ENCODE assay signal across 13 cellular contexts in the genomic region with DNA sequence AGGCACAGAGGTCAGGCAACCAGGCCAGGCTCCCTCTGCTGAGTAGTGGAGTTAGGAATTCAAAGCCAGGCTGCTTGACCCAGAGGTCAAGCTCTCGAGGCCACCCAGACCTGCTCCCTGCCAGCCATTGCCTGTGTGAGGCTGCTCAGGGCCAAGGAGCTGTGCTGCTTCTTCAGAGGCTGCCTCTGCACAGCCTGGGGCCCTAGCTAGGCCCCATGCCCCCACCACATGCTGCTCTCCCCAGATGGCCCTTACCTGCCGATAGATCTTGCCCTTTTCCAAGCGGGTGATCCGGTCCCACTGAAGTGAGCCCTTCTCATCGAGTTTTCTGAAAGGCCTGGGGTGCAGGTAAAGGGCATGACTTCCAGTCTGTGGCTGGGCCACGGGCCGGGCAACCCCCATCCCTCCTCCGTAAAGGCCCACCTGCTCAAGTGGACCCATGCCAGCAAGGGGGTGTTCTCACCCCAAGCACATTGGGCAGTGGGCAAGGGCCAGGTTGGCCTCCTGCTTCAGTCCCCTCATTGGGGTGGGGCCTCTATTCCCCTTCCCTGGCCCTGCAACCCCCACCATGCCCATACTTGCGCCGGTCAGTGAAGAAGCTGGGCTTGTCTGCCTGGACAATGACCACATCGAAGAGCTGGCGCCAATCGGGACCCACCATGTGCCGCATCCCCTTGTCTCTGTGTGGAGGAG. TPM values are rescaled to one million over a fixed set of nuclear protein-coding genes. Genes with fewer than 3 reads are reported as not detected.
A peak's percentile ranks its signal among the peaks of the same experiment; 100 is the strongest.
DNase-seq lines count a peak whose midpoint lies in the region; ATAC-seq and TF ChIP-seq lines count a peak whose summit lies in the region.
"Had no signal": no experiment of that assay in that cellular context is flagged by ENCODE, and none has a peak within 500 bp of the region (broad histone marks: within the 10 kb centered on the region; RNA-seq: fewer than 3 reads in every experiment).

No MANE protein-coding gene starts in this region.

- no peak overlapping the region for H3K4me3 ChIP-seq in adrenal gland
- no peak overlapping the region for H3K4me3 ChIP-seq in sigmoid colon
- H3K4me3 ChIP-seq: GM23248 had no signal

- no peak for ATAC-seq in HG02642 (IDR thresholded peaks at IDR 0.05; ENCODE audit: poor library complexity, unreplicated experiment)

- H3K36me3 ChIP-seq in adrenal gland (replicated peaks in 1 of 2) = peaks cover 0 to 50% of the 10 kb centered on the region in 2 donors
- H3K36me3 ChIP-seq in sigmoid colon = peaks cover 0 to 31% (median 7%) of the 10 kb centered on the region in 4 donors

- intact Hi-C loops in adrenal gland (cut with DNase I) = no loop called here
- intact Hi-C loops in sigmoid colon (cut with DNase I) = no loop called here

- DNase-seq in ELR (ENCODE audit: low read depth) (peak; percentile 20), adrenal gland (peak in 5 of 7 donors; percentile 39 to 79 (median 74)), islet precursor cell (peak; percentile 86), sigmoid colon (peak; percentile 64), mucosa of gallbladder (ENCODE audit: low spot score) (no peak), cortex of kidney (lab: John Stamatoyannopoulos, UW) (no peak)
- DNase-seq: activated naive CD4-positive, alpha-beta T cell treated with anti-CD3 and anti-CD28 coated beads for 36 hours; CD4-positive, CD25-positive, alpha-beta regulatory T cell; GM23248; NCI-H187; NCI-H526 treated with DMSO at 0.1 percent for 48 hours had no signal

- peaks cover 38 to 70% of the 10 kb centered on the region in 2 donors for H3K4me1 ChIP-seq in adrenal gland (replicated peaks in 1 of 2)
- peaks cover 0 to 16% (median 2%) of the 10 kb centered on the region in 4 donors for H3K4me1 ChIP-seq in sigmoid colon

- WGBS in adrenal gland, 4 donors = 61 to 82% (median 80%) methylated on average over 3 to 14 of the region's 14 CpGs
- 95% methylated on average over 14 of the region's 14 CpGs for WGBS in sigmoid colon, 2 donors

- peak overlapping the region in 3 of 5 donors; percentile 54 to 89 (median 84) for H3K27ac ChIP-seq in adrenal gland
- H3K27ac ChIP-seq in sigmoid colon = no peak overlapping the region
- H3K27ac ChIP-seq: GM23248, KMS-11 had no signal

- H3K27me3 ChIP-seq in adrenal gland = no peaks in the 10 kb centered on the region
- H3K27me3 ChIP-seq in sigmoid colon = no peaks in the 10 kb centered on the region

- no peak for TF ChIP-seq EP300 in sigmoid colon (IDR thresholded peaks at IDR 0.05)

- H3K9me3 ChIP-seq in adrenal gland (replicated peaks in 1 of 3) (no peaks in the 10 kb centered on the region), sigmoid colon (no peaks in the 10 kb centered on the region)

- TF ChIP-seq CTCF in adrenal gland (IDR thresholded peaks at IDR 0.05) (no peak), sigmoid colon (IDR thresholded peaks at IDR 0.05) (no peak)

- TF ChIP-seq POLR2A in adrenal gland (IDR thresholded peaks at IDR 0.05) = no peak
- no peak for TF ChIP-seq POLR2A in sigmoid colon (IDR thresholded peaks at IDR 0.05)

RNA-seq across cellular contexts. Expression of a gene that starts 6.5 kb away (rescaled TPM):
- total RNA-seq in adrenal gland = 100 to 1,000 TPM in 3 of 8 donors, 10 to 100 TPM in 5; 50.8 to 180 (median 78.7) TPM
- 100 to 1,000 TPM in 2 of 3 donors, 10 to 100 TPM in 1; 91.9 to 384 (median 176) TPM for polyA plus RNA-seq in adrenal gland
- total RNA-seq in sigmoid colon = 10 to 100 TPM; 13.8 to 23.7 (median 17.3) TPM
- 10 to 100 TPM in 2 of 3 donors, 1 to 10 TPM in 1; 9.0 to 32.8 (median 12.9) TPM for polyA plus RNA-seq in sigmoid colon
- 20.3 TPM for total RNA-seq in mucosa of gallbladder

RNA-seq across cellular contexts. Expression of a gene that starts 9.2 kb away (rescaled TPM):
- total RNA-seq in adrenal gland (100 to 1,000 TPM in 1 of 8 donors, 10 to 100 TPM in 5, 1 to 10 TPM in 2; 1.1 to 114 (median 67.7) TPM), sigmoid colon (1 to 10 TPM in 3 of 4 donors, under 1 TPM in 1; 0.54 to 2.9 (median 1.9) TPM), mucosa of gallbladder (14.6 TPM)
- polyA plus RNA-seq in adrenal gland (100 to 1,000 TPM in 1 of 3 donors, 10 to 100 TPM in 2; 34.9 to 330 (median 99.9) TPM), sigmoid colon (10 to 100 TPM in 2 of 3 donors, 1 to 10 TPM in 1; 7.8 to 15.6 (median 11.8) TPM)

RNA-seq across cellular contexts. Expression of a gene that starts 32.0 kb away (rescaled TPM):
- 100 to 1,000 TPM; 210 to 650 (median 466) TPM for total RNA-seq in adrenal gland
- polyA plus RNA-seq in adrenal gland = 1,000 to 10,000 TPM in 1 of 3 donors, 100 to 1,000 TPM in 1, 10 to 100 TPM in 1; 33.9 to 1,593 (median 996) TPM
- total RNA-seq in sigmoid colon = 100 to 1,000 TPM in 3 of 4 donors, 10 to 100 TPM in 1; 92.0 to 138 (median 120) TPM
- 10 to 100 TPM; 18.0 to 63.0 (median 58.5) TPM for polyA plus RNA-seq in sigmoid colon
- 222 TPM for total RNA-seq in mucosa of gallbladder
- total RNA-seq: GM23248 had no signal
- polyA plus RNA-seq: CD4-positive, CD25-positive, alpha-beta regulatory T cell; GM23248 had no signal

Comparison
In these comparisons a context has a peak if more than half of its experiments do, and no peak if none do; other contexts are left out.
1. DNase-seq: peak in ELR (single experiment), adrenal gland (5 of 7), islet precursor cell (single experiment) and sigmoid colon (single experiment); none in mucosa of gallbladder (single experiment) and cortex of kidney (single experiment).
2. H3K27ac ChIP-seq: peak in adrenal gland (3 of 5); none in sigmoid colon (0 of 4).